Comparison of ENCODE assay signal across 8 cellular contexts in the genomic region with DNA sequence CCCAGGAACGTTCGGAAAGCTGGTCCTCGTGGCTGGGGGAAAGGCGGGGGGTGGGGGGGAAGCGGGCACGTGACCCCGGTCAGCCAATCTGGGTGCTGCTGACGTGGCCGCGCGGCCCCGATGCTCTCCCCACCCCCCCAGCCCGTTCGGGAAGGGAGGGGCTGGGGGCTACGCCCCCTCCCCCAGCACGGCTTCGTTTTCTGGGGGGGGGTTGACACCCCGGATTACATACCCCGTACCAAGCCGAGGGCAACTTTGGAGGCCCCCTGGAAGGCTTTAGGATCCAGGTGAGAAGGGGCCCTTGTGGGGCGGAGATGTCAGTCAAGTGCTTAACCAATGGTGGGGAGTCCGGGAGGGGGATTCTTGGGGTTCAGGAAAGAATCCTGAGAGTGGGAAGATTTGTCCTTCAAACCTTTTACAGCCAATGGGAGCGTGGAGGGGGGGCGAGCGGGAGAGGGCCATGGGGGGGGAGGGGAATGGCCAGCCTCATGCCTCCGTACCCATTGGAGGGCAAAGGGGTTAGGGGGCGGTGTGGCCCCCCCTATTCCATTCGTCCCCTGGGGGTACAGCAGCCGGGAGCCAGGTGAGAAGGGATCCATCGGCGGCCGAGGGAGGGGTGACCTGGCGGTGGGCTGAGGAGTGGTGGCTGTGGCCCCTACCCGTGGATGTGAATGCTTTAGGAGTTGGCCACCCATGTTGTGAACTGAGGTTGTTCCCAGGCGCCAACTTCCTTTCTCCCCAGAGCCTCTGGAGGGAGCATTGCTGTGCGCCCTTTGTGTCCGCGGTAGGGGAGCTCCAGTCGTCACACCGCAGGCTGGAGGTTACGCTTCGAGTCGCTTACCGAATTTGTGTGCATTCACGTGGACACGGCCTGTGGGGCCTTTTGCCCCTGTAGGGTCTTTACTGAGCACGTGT. TPM values are rescaled to one million over a fixed set of nuclear protein-coding genes. Genes with fewer than 3 reads are reported as not detected.
A peak's percentile ranks its signal among the peaks of the same experiment; 100 is the strongest.
DNase-seq lines count a peak whose midpoint lies in the region; ATAC-seq, FAIRE-seq and TF ChIP-seq lines count a peak whose summit lies in the region.

No MANE protein-coding gene starts in this region.

- peaks cover 24% of the 10 kb centered on the region for H3K36me3 ChIP-seq in Loucy (ENCODE audit: insufficient read depth, low read length)
- peaks cover 21% of the 10 kb centered on the region for H3K36me3 ChIP-seq in SU-DHL-6 (ENCODE audit: low read length)
- peaks cover 0 to 19% (median 10%) of the 10 kb centered on the region in 9 donors for H3K36me3 ChIP-seq in heart left ventricle
- no peaks in the 10 kb centered on the region for H3K36me3 ChIP-seq in parathyroid adenoma (ENCODE audit: control insufficient read depth, insufficient read depth, low read length)
- H3K36me3 ChIP-seq in uterus = no peaks in the 10 kb centered on the region

- H2AFZ ChIP-seq in Loucy (ENCODE audit: low read length) (peak overlapping the region; percentile 48), SU-DHL-6 (ENCODE audit: low read depth, low read length, severe bottlenecking) (peak overlapping the region; percentile 31), parathyroid adenoma (peak overlapping the region; percentile 86)

- H3K27ac ChIP-seq in SU-DHL-6 (ENCODE audit: low read depth, low read length) = peak overlapping the region; percentile 97
- H3K27ac ChIP-seq in adipose tissue (ENCODE audit: low read depth, low read length) = peak overlapping the region; percentile 100
- peak overlapping the region; percentile 97 to 100 (median 100) for H3K27ac ChIP-seq in heart left ventricle
- H3K27ac ChIP-seq in parathyroid adenoma = peak overlapping the region; percentile 97
- H3K27ac ChIP-seq in uterus = peak overlapping the region; percentile 98 to 100

- intact Hi-C loops in heart left ventricle (cut with DNase I) = loop anchor here in 2 of 10 donors (5.0 kb wide), 2 partner anchors 37 to 127 kb away; a partner anchor contains a TSS
- intact Hi-C loops in uterus (cut with DNase I; ENCODE audit: low total_unique reads) = no loop called here

- H3K9ac ChIP-seq in Loucy (ENCODE audit: low read depth, low read length, poor library complexity, severe bottlenecking) (peak overlapping the region; percentile 100), SU-DHL-6 (ENCODE audit: low read length) (peak overlapping the region; percentile 95), parathyroid adenoma (peak overlapping the region; percentile 78)

- H4K20me1 ChIP-seq in Loucy (ENCODE audit: insufficient read depth, low read length, poor library complexity, severe bottlenecking) (peaks cover 21% of the 10 kb centered on the region), SU-DHL-6 (ENCODE audit: low read depth, low read length) (peaks cover 9% of the 10 kb centered on the region)

- H3K4me3 ChIP-seq in Loucy (ENCODE audit: low read length, poor library complexity, severe bottlenecking) (peak overlapping the region; percentile 96), SU-DHL-6 (ENCODE audit: insufficient read depth, low read length, poor library complexity, severe bottlenecking) (peak overlapping the region; percentile 75), heart left ventricle (peak overlapping the region; percentile 63 to 100 (median 80)), parathyroid adenoma (ENCODE audit: low read depth, low read length) (peak overlapping the region; percentile 99), uterus (peak overlapping the region; percentile 84 to 87)

- peak; percentile 71 for FAIRE-seq in GM19239 (lab: Jason Lieb, UNC)

- peaks cover 16% of the 10 kb centered on the region; the same call in 1 of the 2 replicates for H3F3A ChIP-seq in Loucy (ENCODE audit: low read depth)
- peaks cover 66% of the 10 kb centered on the region for H3F3A ChIP-seq in SU-DHL-6 (ENCODE audit: insufficient read depth)

- no peaks in the 10 kb centered on the region for H3K9me2 ChIP-seq in Loucy (replicated peaks; ENCODE audit: low read depth, low read length)
- H3K9me2 ChIP-seq in SU-DHL-6 (replicated peaks; ENCODE audit: insufficient read depth, low read length) = no peaks in the 10 kb centered on the region

- H3K9me3 ChIP-seq in Loucy (ENCODE audit: insufficient read depth, low read depth, low read length) (no peaks in the 10 kb centered on the region), SU-DHL-6 (ENCODE audit: insufficient read depth, low read length) (no peaks in the 10 kb centered on the region), heart left ventricle (no peaks in the 10 kb centered on the region), parathyroid adenoma (ENCODE audit: control insufficient read depth, low read length) (no peaks in the 10 kb centered on the region), uterus (no peaks in the 10 kb centered on the region)

- H3K79me2 ChIP-seq in Loucy (ENCODE audit: insufficient read depth, low read length) (peaks cover 72% of the 10 kb centered on the region), SU-DHL-6 (ENCODE audit: insufficient read depth, low read length) (peaks cover 56% of the 10 kb centered on the region), parathyroid adenoma (peaks cover 21% of the 10 kb centered on the region)

- WGBS in adipose tissue, 3 donors = 0% methylated on average over 39 to 47 of the region's 47 CpGs
- WGBS in heart left ventricle, 4 donors = 1 to 2% (median 1%) methylated on average over 20 to 47 of the region's 47 CpGs

- no peak for TF ChIP-seq POLR2A in heart left ventricle (IDR thresholded peaks at IDR 0.05)
- no peak for TF ChIP-seq POLR2A in uterus (IDR thresholded peaks at IDR 0.05)

- H3K4me1 ChIP-seq in Loucy (ENCODE audit: insufficient read depth, low read length, poor library complexity, severe bottlenecking) (peaks cover 20% of the 10 kb centered on the region), heart left ventricle (peaks cover 0 to 34% (median 16%) of the 10 kb centered on the region in 12 donors), parathyroid adenoma (peaks cover 12% of the 10 kb centered on the region), uterus (peaks cover 0 to 5% of the 10 kb centered on the region in 2 donors)

- DNase-seq in Ammon's horn (ENCODE audit: low spot score) (peak; percentile 88), GM19239 (ENCODE audit: insufficient read length, low spot score) (no peak), heart left ventricle (peak; percentile 79 to 85 (median 84)), uterus (peak; percentile 70 to 74)

- H3K27me3 ChIP-seq in Loucy (ENCODE audit: insufficient read depth, low read length, poor library complexity, severe bottlenecking) (peaks cover 35% of the 10 kb centered on the region), SU-DHL-6 (ENCODE audit: low read length) (no peaks in the 10 kb centered on the region), heart left ventricle (no peaks in the 10 kb centered on the region), parathyroid adenoma (ENCODE audit: control insufficient read depth, insufficient read depth, low read length) (no peaks in the 10 kb centered on the region), uterus (no peaks in the 10 kb centered on the region)

- peak; percentile 18 to 51 (median 42) for ATAC-seq in heart left ventricle

- H3K4me2 ChIP-seq in Loucy (ENCODE audit: low read depth, low read length, poor library complexity, severe bottlenecking) (peak overlapping the region; percentile 98), SU-DHL-6 (ENCODE audit: low read depth, low read length, poor library complexity, severe bottlenecking) (peak overlapping the region; percentile 94), parathyroid adenoma (ENCODE audit: low read length) (peak overlapping the region; percentile 100)

- TF ChIP-seq CTCF in Loucy (conservative IDR thresholded peaks at IDR 0.05; ENCODE audit: low read length) (0 out of 2 replicates have a peak, but pooled peaks have one; percentile 21), SU-DHL-6 (IDR thresholded peaks at IDR 0.05; ENCODE audit: insufficient read depth, low read length, poor library complexity, severe bottlenecking) (no peak), heart left ventricle (IDR thresholded peaks at IDR 0.05) (peak in 1 of 12 donors; percentile 35), parathyroid adenoma (IDR thresholded peaks at IDR 0.05) (no peak), uterus (IDR thresholded peaks at IDR 0.05) (peak in 1 of 4 experiments; percentile 15)

RNA-seq across cellular contexts. Expression of a gene that starts 0.6 kb away (rescaled TPM):
- polyA plus RNA-seq in adipose tissue = 100 to 1,000 TPM in 2 of 3 donors, 10 to 100 TPM in 1; 83.9 to 118 (median 116) TPM
- total RNA-seq in heart left ventricle = 100 to 1,000 TPM in 2 of 9 donors, 10 to 100 TPM in 7; 56.8 to 107 (median 73.5) TPM
- polyA plus RNA-seq in heart left ventricle = 10 to 100 TPM; 61.9 to 67.8 TPM
- 100 to 1,000 TPM in 2 of 4 donors, 10 to 100 TPM in 2; 42.5 to 202 (median 120) TPM for total RNA-seq in uterus

RNA-seq across cellular contexts. Expression of a gene that starts 16.1 kb away (rescaled TPM):
- polyA plus RNA-seq in adipose tissue (10 to 100 TPM; 14.2 to 70.0 (median 55.4) TPM), heart left ventricle (10 to 100 TPM in 1 of 2 donors, 1 to 10 TPM in 1; 8.0 to 20.4 TPM)
- total RNA-seq in heart left ventricle (100 to 1,000 TPM in 1 of 9 donors, 10 to 100 TPM in 6, 1 to 10 TPM in 2; 5.4 to 150 (median 16.2) TPM), uterus (100 to 1,000 TPM in 1 of 4 donors, 10 to 100 TPM in 2, 1 to 10 TPM in 1; 6.6 to 134 (median 51.7) TPM)

RNA-seq across cellular contexts. Expression of a gene that starts 28.2 kb away (rescaled TPM):
- 10 to 100 TPM in 2 of 3 donors, 1 to 10 TPM in 1; 4.3 to 19.0 (median 18.8) TPM for polyA plus RNA-seq in adipose tissue
- 100 to 1,000 TPM in 1 of 9 donors, 10 to 100 TPM in 1, 1 to 10 TPM in 7; 2.7 to 127 (median 9.3) TPM for total RNA-seq in heart left ventricle
- polyA plus RNA-seq in heart left ventricle = 1 to 10 TPM; 3.7 to 4.8 TPM
- 10 to 100 TPM; 16.9 to 29.4 (median 22.4) TPM for total RNA-seq in uterus

RNA-seq across cellular contexts. Expression of a gene that starts 40.4 kb away (rescaled TPM):
- polyA plus RNA-seq in adipose tissue (1 to 10 TPM; 1.5 to 3.3 (median 1.6) TPM), heart left ventricle (1 to 10 TPM in 1 of 2 donors, under 1 TPM in 1; 0.78 to 1.2 TPM)
- total RNA-seq in heart left ventricle (10 to 100 TPM in 2 of 9 donors, 1 to 10 TPM in 4, under 1 TPM in 3; 0.44 to 32.4 (median 1.5) TPM), uterus (10 to 100 TPM in 3 of 4 donors, 1 to 10 TPM in 1; 8.2 to 34.1 (median 18.4) TPM)

Comparison
In these comparisons a context has a peak if more than half of its experiments do, and no peak if none do; other contexts are left out.
1. H2AFZ ChIP-seq: peak in every context shown above with its lines; median percentile 86 in parathyroid adenoma; 48 in Loucy; 31 in SU-DHL-6.